Comparison of ENCODE assay signal across 22 cellular contexts in genomic region chrX:32745323-32745722, GRCh38.
"Had no signal": no experiment of that assay in that cellular context is flagged by ENCODE, and none has a peak within 500 bp of the region (broad histone marks: within the 10 kb centered on the region; RNA-seq: fewer than 3 reads in every experiment).

No MANE protein-coding gene starts in this region.

- H3K9me3 ChIP-seq: lower lobe of right lung, right atrium auricular region, stomach, testis, upper lobe of right lung had no signal

- ATAC-seq: activated T-cell treated with anti-CD3 and anti-CD28 coated beads, Interleukin-2, amount 50 U/mL, for 72 hours; foreskin keratinocyte; left colon; lower lobe of right lung; upper lobe of right lung had no signal

- H3K27me3 ChIP-seq: foreskin keratinocyte, right atrium auricular region, stomach, testis, upper lobe of right lung had no signal

- H3K4me1 ChIP-seq: foreskin keratinocyte, lower lobe of right lung, stomach, testis, upper lobe of right lung had no signal

- H3K27ac ChIP-seq: foreskin keratinocyte, lower lobe of right lung, right atrium auricular region, skin epidermis, stomach, testis, upper lobe of right lung, VCaP had no signal

- DNase-seq: activated CD4-positive, CD25-positive, alpha-beta regulatory T cell treated with anti-CD3 and anti-CD28 coated beads, Interleukin-2, amount 50 U/mL, for 72 hours; activated CD8-positive, alpha-beta memory T cell treated with anti-CD3 and anti-CD28 coated beads for 24 hours; activated CD8-positive, alpha-beta memory T cell treated with anti-CD3 and anti-CD28 coated beads, Interleukin-2, amount 50 U/mL, for 48 hours; activated effector memory CD4-positive, alpha-beta T cell treated with anti-CD3 and anti-CD28 coated beads, Interleukin-2, amount 50 U/mL, for 16 hours; activated naive CD4-positive, alpha-beta T cell treated with anti-CD3 and anti-CD28 coated beads, Interleukin-2, amount 50 U/mL, for 16 hours; activated T-cell treated with anti-CD3 and anti-CD28 coated beads, Interleukin-2, amount 50 U/mL, for 72 hours; dermis blood vessel endothelial cell; effector memory CD4-positive, alpha-beta T cell; hippocampal formation; islet precursor cell; left colon; lower lobe of right lung; nucleus accumbens; stimulated activated CD4-positive, alpha-beta T cell treated with anti-CD3 and anti-CD28 coated beads, Interleukin-2, amount 100 ng/mL, for 48 hours; stomach; T-helper 2 cell; testis; upper lobe of right lung had no signal

- H3K4me3 ChIP-seq: lower lobe of right lung, right atrium auricular region, skin epidermis, stomach, testis, upper lobe of right lung had no signal

- H3K36me3 ChIP-seq: lower lobe of right lung, right atrium auricular region, stomach, upper lobe of right lung had no signal
